ENCODE assay signal across 13 cellular contexts in genomic region chr20:35515949-35516645, GRCh38. TPM values are rescaled to one million over a fixed set of nuclear protein-coding genes. Genes with fewer than 3 reads are reported as not detected.
DNase-seq lines count a peak whose midpoint lies in the region; ATAC-seq, FAIRE-seq and TF ChIP-seq lines count a peak whose summit lies in the region.
"Had no signal": no experiment of that assay in that cellular context is flagged by ENCODE, and none has a peak within 500 bp of the region (broad histone marks: within the 10 kb centered on the region; RNA-seq: fewer than 3 reads in every experiment).

No MANE protein-coding gene starts in this region.

- intact Hi-C loops in psoas muscle (cut with DNase I), result no loop called here

- ATAC-seq in psoas muscle (peak; percentile 64 to 89 (median 86)), GM18858 (IDR thresholded peaks at IDR 0.05; ENCODE audit: unreplicated experiment) (no peak), HG03159 (IDR thresholded peaks at IDR 0.05; ENCODE audit: unreplicated experiment) (no peak), HG03354 (IDR thresholded peaks at IDR 0.05; ENCODE audit: poor library complexity, severe bottlenecking, unreplicated experiment) (no peak)

- no peak overlapping the region for H3K4me3 ChIP-seq in psoas muscle
- H3K4me3 ChIP-seq: tibial artery had no signal

- peaks cover 0 to 41% of the 10 kb centered on the region in 2 donors for H3K36me3 ChIP-seq in psoas muscle (ENCODE audit: insufficient read depth in 1 of 2, low read depth in 1 of 2)

- no peaks in the 10 kb centered on the region for H3K9me3 ChIP-seq in psoas muscle
- H3K9me3 ChIP-seq: tibial artery had no signal

- H3K4me1 ChIP-seq in psoas muscle, result no peaks in the 10 kb centered on the region
- H3K4me1 ChIP-seq: tibial artery had no signal

- 56 to 79% (median 59%) methylated on average over 3 of the region's 3 CpGs for whole genome bisulfite sequencing in psoas muscle, 3 donors

- no peaks in the 10 kb centered on the region for H3K27me3 ChIP-seq in psoas muscle (ENCODE audit: insufficient read depth in 3 of 3, low read length in 2 of 3)
- H3K27me3 ChIP-seq: tibial artery had no signal

- peak; percentile 67 for DNase-seq in H4 (ENCODE audit: low spot score)
- peak; percentile 93 for DNase-seq in RCC 7860 (ENCODE audit: low spot score)
- peak; percentile 71 for DNase-seq in epithelial cell of prostate (ENCODE audit: low read depth, low spot score)
- no peak for DNase-seq in psoas muscle
- DNase-seq in GM10266 (ENCODE audit: extremely low spot score), result no peak
- DNase-seq: activated CD4-positive, alpha-beta memory T cell treated with anti-CD3 and anti-CD28 coated beads for 36 hours; aorta; tibial artery had no signal

- peak; percentile 95 for FAIRE-seq in RCC 7860 (lab: Jason Lieb, UNC)

- TF ChIP-seq CTCF in psoas muscle (IDR thresholded peaks at IDR 0.05), result no peak
- TF ChIP-seq CTCF in GM10266 (IDR thresholded peaks at IDR 0.05; ENCODE audit: control insufficient read depth, insufficient read depth, low read depth, missing control alignments), result no peak

- H3K27ac ChIP-seq in epithelial cell of prostate (no peak overlapping the region), psoas muscle (peak overlapping the region; percentile 17)
- H3K27ac ChIP-seq: tibial artery had no signal

RNA-seq across cellular contexts. Expression of gene C20orf173, which starts 13.4 kb away (rescaled TPM):
- not detected in 2 replicates for total RNA-seq in H4 (2014; rRNA removed; shearing (Covaris generic))
- total RNA-seq in psoas muscle, result not detected
- not detected for polyA plus RNA-seq in psoas muscle
- total RNA-seq: activated CD4-positive, alpha-beta memory T cell treated with anti-CD3 and anti-CD28 coated beads for 36 hours; aorta; glomerular endothelial cell; mucosa of gallbladder had no signal
- polyA plus RNA-seq: aorta had no signal

RNA-seq across cellular contexts. Expression of gene ERGIC3, which starts 25.8 kb away (rescaled TPM):
- total RNA-seq in H4 (2014; rRNA removed; shearing (Covaris generic)), result 503 and 555 TPM in 2 replicates
- 10 to 100 TPM; 61.7 to 71.6 (median 64.6) TPM for total RNA-seq in psoas muscle
- 10 to 100 TPM; 67.9 to 83.5 (median 78.1) TPM for polyA plus RNA-seq in psoas muscle

Comparison
In these comparisons a context has a peak if more than half of its experiments do, and no peak if none do; other contexts are left out.
1. DNase-seq: peak in H4 (single experiment), RCC 7860 (single experiment) and epithelial cell of prostate (single experiment); none in psoas muscle (0 of 2) and GM10266 (single experiment).
2. ATAC-seq: peak in psoas muscle (4 of 4); none in GM18858 (single experiment), HG03159 (single experiment) and HG03354 (single experiment).